In the genomic region with DNA sequence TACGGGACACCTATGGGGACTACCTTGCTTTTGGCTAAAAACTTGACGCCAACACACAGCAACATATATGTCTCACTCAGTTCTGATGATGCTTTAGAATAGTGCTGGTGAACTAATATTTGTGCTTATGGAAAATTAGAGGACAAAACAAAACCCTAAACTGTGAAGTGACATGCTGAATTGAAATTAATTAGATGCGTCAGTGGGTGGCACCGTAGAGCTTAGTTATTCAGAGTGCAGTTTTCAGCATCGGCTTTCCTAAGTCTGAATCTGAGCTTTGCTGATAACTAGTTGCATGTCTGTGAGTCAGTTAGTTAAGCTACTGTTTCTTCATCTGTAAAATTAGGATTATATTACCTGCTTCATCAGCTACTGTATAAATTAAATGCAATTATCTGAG, we compare ENCODE assay signal across 10 cellular contexts.
A peak's percentile ranks its signal among the peaks of the same experiment; 100 is the strongest.
DNase-seq lines count a peak whose midpoint lies in the region; TF ChIP-seq lines count a peak whose summit lies in the region.
"Had no signal": no experiment of that assay in that cellular context is flagged by ENCODE, and none has a peak within 500 bp of the region (broad histone marks: within the 10 kb centered on the region; RNA-seq: fewer than 3 reads in every experiment).

No MANE protein-coding gene starts in this region.

- no peaks in the 10 kb centered on the region for H3K4me1 ChIP-seq in endodermal cell (ENCODE audit: control insufficient read depth, insufficient read depth, low read length)
- H3K4me1 ChIP-seq: BLaER1 treated with 17β-estradiol and CSF1 and Interleukin-3, amounts not matched to agents 10 nM and 100 nM had no signal

- WGBS in endodermal cell (ENCODE audit: insufficient coverage in 1 of 2, insufficient read length in 1 of 2), 2 experiments = 55 to 82% methylated on average over 3 to 5 of the region's 5 CpGs

- TF ChIP-seq CTCF in LNCAP (IDR thresholded peaks at IDR 0.05) (0 out of 2 replicates have a peak, but pooled peaks have one; percentile 11), endodermal cell (conservative IDR thresholded peaks at IDR 0.05) (peak; percentile 61)

- H3K9ac ChIP-seq in endodermal cell (ENCODE audit: extremely low read depth, low read length, poor library complexity, severe bottlenecking) = no peak overlapping the region
- H3K9ac ChIP-seq: BLaER1 treated with 17β-estradiol and CSF1 and Interleukin-3, amounts not matched to agents 10 nM and 100 nM had no signal

- H3K27me3 Mint-ChIP-seq in endodermal cell (ENCODE audit: insufficient read depth) = no peaks in the 10 kb centered on the region

- H3K27ac Mint-ChIP-seq in endodermal cell = no peak overlapping the region

- no peak overlapping the region for H3K27ac ChIP-seq in endodermal cell (ENCODE audit: low read depth, low read length)
- H3K27ac ChIP-seq: BLaER1 treated with 17β-estradiol and CSF1 and Interleukin-3, amounts not matched to agents 10 nM and 100 nM had no signal

- peaks cover 66% of the 10 kb centered on the region for H3K36me3 ChIP-seq in endodermal cell (ENCODE audit: control insufficient read depth, insufficient read depth, low read length)
- H3K36me3 ChIP-seq: BLaER1 treated with 17β-estradiol and CSF1 and Interleukin-3, amounts not matched to agents 10 nM and 100 nM had no signal

- peak; percentile 19 for DNase-seq in SIG-M5 treated with dmso at 0.1 percent for 504 hours (lab: John Stamatoyannopoulos, UW; ENCODE audit: unreplicated experiment)
- no peak for DNase-seq in SIG-M5 (lab: John Stamatoyannopoulos, UW)
- DNase-seq in endodermal cell = peak; percentile 50
- DNase-seq in superior temporal gyrus (ENCODE audit: extremely low spot score) = peak; percentile 67
- DNase-seq in GF-D8 (lab: John Stamatoyannopoulos, UW) = no peak
- no peak for DNase-seq in NCI-H1048 (lab: John Stamatoyannopoulos, UW)
- no peak for DNase-seq in HuH-7.5 (ENCODE audit: low spot score)
- DNase-seq: T-helper 2 cell had no signal

- H3K4me3 Mint-ChIP-seq in endodermal cell = no peak overlapping the region

- H3K4me1 Mint-ChIP-seq in endodermal cell = peaks cover 4% of the 10 kb centered on the region

- no peak overlapping the region for H3K4me3 ChIP-seq in endodermal cell (ENCODE audit: low read length)
- H3K4me3 ChIP-seq: BLaER1 treated with 17β-estradiol and CSF1 and Interleukin-3, amounts not matched to agents 10 nM and 100 nM had no signal

- peaks cover 7% of the 10 kb centered on the region for H3K36me3 Mint-ChIP-seq in endodermal cell (ENCODE audit: low read depth)

- peaks cover 4% of the 10 kb centered on the region for H3K9me3 ChIP-seq in endodermal cell (ENCODE audit: control insufficient read depth, low read length)
- H3K9me3 ChIP-seq: BLaER1 treated with 17β-estradiol and CSF1 and Interleukin-3, amounts not matched to agents 10 nM and 100 nM had no signal

- H3K9me3 Mint-ChIP-seq in endodermal cell = no peaks in the 10 kb centered on the region

- no peaks in the 10 kb centered on the region for H3K27me3 ChIP-seq in endodermal cell (ENCODE audit: control insufficient read depth, insufficient read depth, low read length, poor library complexity, severe bottlenecking)
- H3K27me3 ChIP-seq: BLaER1 treated with 17β-estradiol and CSF1 and Interleukin-3, amounts not matched to agents 10 nM and 100 nM had no signal

Comparison
In these comparisons a context has a peak if more than half of its experiments do, and no peak if none do; other contexts are left out.
1. DNase-seq: peak in SIG-M5 treated with dmso at 0.1 percent for 504 hours (single experiment), endodermal cell (single experiment) and superior temporal gyrus (single experiment); none in SIG-M5 (single experiment), GF-D8 (single experiment), NCI-H1048 (single experiment) and HuH-7.5 (single experiment).